In the genomic region with DNA sequence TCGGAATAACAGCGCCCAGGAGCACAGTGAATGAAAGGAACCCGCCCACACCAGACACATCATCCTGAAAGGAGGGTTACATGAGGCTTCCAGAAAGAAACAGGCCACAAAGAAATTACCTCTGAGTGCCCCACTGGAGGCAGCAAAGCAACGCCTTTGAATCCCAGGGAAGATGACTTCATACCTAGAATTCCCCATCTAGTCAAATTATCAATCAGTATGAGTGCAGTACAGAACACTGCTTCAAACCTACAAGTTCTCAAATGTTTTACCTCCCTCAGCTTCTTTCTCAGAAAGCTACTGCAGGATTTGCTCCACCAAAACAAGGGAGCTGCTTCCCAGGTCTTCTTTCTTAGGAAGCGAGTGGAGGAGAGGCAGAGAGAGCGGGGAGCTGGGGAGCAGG, we compare ENCODE assay signal across 8 cellular contexts.
DNase-seq lines count a peak whose midpoint lies in the region; ATAC-seq and TF ChIP-seq lines count a peak whose summit lies in the region.

No MANE protein-coding gene starts in this region.

- intact Hi-C loops in ovary (cut with DNase I) = no loop called here

- H3K79me2 ChIP-seq in mesendoderm (ENCODE audit: control insufficient read depth, insufficient read depth, low read length) = no peaks in the 10 kb centered on the region

- no peak for TF ChIP-seq CTCF in ovary (IDR thresholded peaks at IDR 0.05)

- TF ChIP-seq POLR2A in ovary (IDR thresholded peaks at IDR 0.05) (no peak), GM18505 (IDR thresholded peaks at IDR 0.05; ENCODE audit: borderline replicate concordance, extremely low read depth, insufficient read depth, insufficient read length) (no peak)

- H3K27me3 ChIP-seq in mesendoderm (ENCODE audit: insufficient read depth, low read length, poor library complexity) (no peaks in the 10 kb centered on the region), ovary (no peaks in the 10 kb centered on the region)

- TF ChIP-seq EP300 in ovary (IDR thresholded peaks at IDR 0.05) = no peak

- H3K4me2 ChIP-seq in mesendoderm (ENCODE audit: low read length) = no peak overlapping the region

- H2BK15ac ChIP-seq in mesendoderm (replicated peaks; ENCODE audit: low read depth) = no peak overlapping the region

- H3K27ac ChIP-seq in mesendoderm (ENCODE audit: low read depth, low read length) = no peak overlapping the region
- H3K27ac ChIP-seq in ovary = no peak overlapping the region

- no peak overlapping the region for H3K9ac ChIP-seq in mesendoderm (ENCODE audit: low read length)

- no peak overlapping the region for H2AK5ac ChIP-seq in mesendoderm (ENCODE audit: low read length)

- no peak overlapping the region for H4K8ac ChIP-seq in mesendoderm (ENCODE audit: low read depth, low read length)

- H3K4me3 ChIP-seq in mesendoderm (ENCODE audit: low read length) (no peak overlapping the region), ovary (no peak overlapping the region)

- WGBS in mesendoderm (ENCODE audit: extremely low coverage, insufficient coverage, low lambda C conversion rate) = no CpG with 5 or more reads among the region's 6 CpGs
- WGBS in ovary, 3 donors = 79 to 87% (median 85%) methylated on average over 6 of the region's 6 CpGs

- H3K4me1 ChIP-seq in mesendoderm (ENCODE audit: control insufficient read depth, low read depth, low read length) = peaks cover 14% of the 10 kb centered on the region
- no peaks in the 10 kb centered on the region for H3K4me1 ChIP-seq in ovary (ENCODE audit: insufficient read depth)

- H2BK5ac ChIP-seq in mesendoderm (ENCODE audit: low read length) = no peak overlapping the region

- DNase-seq in mesendoderm = peak; percentile 55
- no peak for DNase-seq in ovary
- no peak for DNase-seq in NCI-H1694 (lab: John Stamatoyannopoulos, UW)

- no peak overlapping the region for H4K5ac ChIP-seq in mesendoderm (ENCODE audit: low read length)

- H3K18ac ChIP-seq in mesendoderm (ENCODE audit: low read length) = no peak overlapping the region

- no peaks in the 10 kb centered on the region for H3K9me3 ChIP-seq in ovary

- no peak overlapping the region for H3K4ac ChIP-seq in mesendoderm (ENCODE audit: low read depth, low read length)

- peak; percentile 42 for ATAC-seq in GM18502 (IDR thresholded peaks at IDR 0.05; ENCODE audit: poor library complexity, unreplicated experiment)
- peak; percentile 40 for ATAC-seq in HG02763 (IDR thresholded peaks at IDR 0.05; ENCODE audit: unreplicated experiment)
- ATAC-seq in activated CD4-positive, CD25-positive, alpha-beta regulatory T cell treated with anti-CD3 and anti-CD28 coated beads, Interleukin-2, amount 50 U/mL, for 24 hours = peak; percentile 79 to 80
- ATAC-seq in HG03108 (IDR thresholded peaks at IDR 0.05; ENCODE audit: unreplicated experiment) = no peak
- ATAC-seq in GM18505 (IDR thresholded peaks at IDR 0.05; ENCODE audit: unreplicated experiment) = no peak

- no peak overlapping the region for H2BK120ac ChIP-seq in mesendoderm (ENCODE audit: low read depth, low read length)

- H3K79me1 ChIP-seq in mesendoderm (ENCODE audit: low read length) = peaks cover 2% of the 10 kb centered on the region

- H3K56ac ChIP-seq in mesendoderm (ENCODE audit: low read length) = no peak overlapping the region

- no peaks in the 10 kb centered on the region for H3K36me3 ChIP-seq in mesendoderm (ENCODE audit: control insufficient read depth, insufficient read depth, low read length)
- H3K36me3 ChIP-seq in ovary = no peaks in the 10 kb centered on the region

- no peak overlapping the region for H3K23ac ChIP-seq in mesendoderm (ENCODE audit: low read length)

Comparison
In these comparisons a context has a peak if more than half of its experiments do, and no peak if none do; other contexts are left out.
1. ATAC-seq: peak in GM18502 (single experiment), HG02763 (single experiment) and activated CD4-positive, CD25-positive, alpha-beta regulatory T cell treated with anti-CD3 and anti-CD28 coated beads, Interleukin-2, amount 50 U/mL, for 24 hours (2 of 2); none in HG03108 (single experiment) and GM18505 (single experiment).